ENCODE assay signal across 8 cellular contexts in the genomic region with DNA sequence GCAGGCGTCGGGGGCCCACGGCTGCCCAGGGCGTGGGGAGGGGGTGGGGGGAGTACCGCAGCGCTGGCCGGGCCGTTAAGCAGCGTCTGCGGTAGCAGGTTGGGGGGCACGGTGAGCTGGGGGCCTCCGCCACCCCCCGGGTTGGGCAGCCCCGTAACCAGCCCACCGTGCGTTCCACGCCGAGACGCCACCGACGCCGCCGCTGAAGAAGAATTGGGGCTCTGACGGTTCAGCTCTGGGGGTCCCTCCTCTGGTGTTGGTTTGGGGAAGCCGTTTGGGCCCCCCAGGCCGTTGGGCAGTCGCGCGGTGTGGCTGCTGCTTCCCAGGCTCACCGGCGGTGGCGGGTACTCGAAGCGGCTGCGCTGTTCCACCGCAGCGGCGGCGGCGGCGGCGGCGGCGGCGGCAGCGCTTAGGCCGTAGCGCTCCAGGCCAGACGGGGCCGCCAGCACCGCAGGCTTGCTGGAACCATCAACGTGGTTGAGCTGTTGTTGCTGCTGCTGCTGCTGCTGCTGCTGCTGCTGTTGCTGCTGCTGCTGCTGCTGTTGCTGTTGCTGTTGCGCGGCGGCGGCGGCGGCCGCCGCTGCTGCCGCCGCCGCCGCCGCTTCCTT. TPM values are rescaled to one million over a fixed set of nuclear protein-coding genes. Genes with fewer than 3 reads are reported as not detected.
A peak's percentile ranks its signal among the peaks of the same experiment; 100 is the strongest.
DNase-seq lines count a peak whose midpoint lies in the region; ATAC-seq lines count a peak whose summit lies in the region.

No MANE protein-coding gene starts in this region.

- peak overlapping the region; percentile 54 to 92 (median 83) for H3K4me3 Mint-ChIP-seq in CD4-positive, CD25-positive, alpha-beta regulatory T cell
- peak overlapping the region in 9 of 10 donors; percentile 74 to 98 (median 83) for H3K4me3 Mint-ChIP-seq in naive thymus-derived CD8-positive, alpha-beta T cell

- H3K9me3 Mint-ChIP-seq in CD4-positive, CD25-positive, alpha-beta regulatory T cell = peaks cover 0 to 2% (median 0%) of the 10 kb centered on the region in 7 donors
- H3K9me3 Mint-ChIP-seq in naive thymus-derived CD8-positive, alpha-beta T cell = no peaks in the 10 kb centered on the region

- no peak overlapping the region for H3K27ac Mint-ChIP-seq in CD4-positive, CD25-positive, alpha-beta regulatory T cell
- peak overlapping the region in 9 of 10 donors; percentile 66 to 98 (median 93) for H3K27ac Mint-ChIP-seq in naive thymus-derived CD8-positive, alpha-beta T cell

- H3K9me3 ChIP-seq in CD4-positive, CD25-positive, alpha-beta regulatory T cell (ENCODE audit: control insufficient read depth in 2 of 2, low read length in 2 of 2) = no peaks in the 10 kb centered on the region
- no peaks in the 10 kb centered on the region for H3K9me3 ChIP-seq in esophagus (ENCODE audit: control insufficient read depth in 2 of 2, insufficient read depth in 1 of 2, low read depth in 1 of 2, low read length in 1 of 2)

- peaks cover 9% of the 10 kb centered on the region for H3K36me3 Mint-ChIP-seq in CD4-positive, CD25-positive, alpha-beta regulatory T cell
- peaks cover 6 to 22% (median 8%) of the 10 kb centered on the region in 3 donors for H3K36me3 Mint-ChIP-seq in naive thymus-derived CD8-positive, alpha-beta T cell

- no peaks in the 10 kb centered on the region for H3K36me3 ChIP-seq in CD4-positive, CD25-positive, alpha-beta regulatory T cell (ENCODE audit: control insufficient read depth, insufficient read depth, low read length)
- no peaks in the 10 kb centered on the region for H3K36me3 ChIP-seq in esophagus (ENCODE audit: control insufficient read depth in 2 of 2, insufficient read depth in 2 of 2, low read length in 1 of 2)

- peaks cover 74% of the 10 kb centered on the region for H3K4me1 ChIP-seq in CD4-positive, CD25-positive, alpha-beta regulatory T cell (ENCODE audit: control insufficient read depth, insufficient read depth, low read length, poor library complexity, severe bottlenecking)
- H3K4me1 ChIP-seq in esophagus (ENCODE audit: control insufficient read depth in 2 of 2, insufficient read depth in 2 of 2, low read length in 1 of 2) = peaks cover 0 to 19% of the 10 kb centered on the region in 2 donors

- H3K27me3 Mint-ChIP-seq in CD4-positive, CD25-positive, alpha-beta regulatory T cell = peaks cover 14% of the 10 kb centered on the region
- H3K27me3 Mint-ChIP-seq in naive thymus-derived CD8-positive, alpha-beta T cell = peaks cover 0 to 3% (median 0%) of the 10 kb centered on the region in 5 donors

- POLR2A ChIA-PET in naive thymus-derived CD8-positive, alpha-beta T cell (lab: Charles Lee) = interaction anchor here (1.1 to 12.3 kb wide), 19 partner anchors 9 to 122 kb away, joined by 3 to 309 read pairs (median 8); no protein-coding TSS in a partner anchor

- no peak overlapping the region for H3K4me3 ChIP-seq in CD4-positive, CD25-positive, alpha-beta regulatory T cell (ENCODE audit: low read depth, low read length)
- peak overlapping the region; percentile 69 to 86 for H3K4me3 ChIP-seq in esophagus (ENCODE audit: low read depth in 1 of 2, low read length in 2 of 2)

- DNase-seq in CD4-positive, CD25-positive, alpha-beta regulatory T cell = peak; percentile 48 to 71 (median 63)
- DNase-seq in MV-4-11 (lab: John Stamatoyannopoulos, UW) = peak; percentile 47
- DNase-seq in activated CD8-positive, alpha-beta memory T cell treated with anti-CD3 and anti-CD28 coated beads, Interleukin-2, amount 50 U/mL, for 4 hours = peak; percentile 56
- peak; percentile 43 to 78 (median 60) for DNase-seq in naive thymus-derived CD8-positive, alpha-beta T cell
- DNase-seq in islet precursor cell = no peak
- no peak for DNase-seq in HPDE6-E6E7 (ENCODE audit: extremely low spot score)

- H3K27ac ChIP-seq in CD4-positive, CD25-positive, alpha-beta regulatory T cell (ENCODE audit: insufficient read depth, low read length, poor library complexity, severe bottlenecking) = peak overlapping the region; percentile 95
- peak overlapping the region; percentile 99 to 100 for H3K27ac ChIP-seq in esophagus (ENCODE audit: low read depth in 2 of 2, low read length in 1 of 2)

- ATAC-seq in CD4-positive, CD25-positive, alpha-beta regulatory T cell (ENCODE audit: low read depth in 2 of 2) = peak; percentile 29 to 41
- ATAC-seq in GM19455 (IDR thresholded peaks at IDR 0.05; ENCODE audit: unreplicated experiment) = peak; percentile 18
- ATAC-seq in naive thymus-derived CD8-positive, alpha-beta T cell = peak; percentile 37 to 41

- H3K4me1 Mint-ChIP-seq in CD4-positive, CD25-positive, alpha-beta regulatory T cell = peaks cover 27 to 76% (median 47%) of the 10 kb centered on the region in 4 donors
- peaks cover 26 to 67% (median 62%) of the 10 kb centered on the region in 4 donors for H3K4me1 Mint-ChIP-seq in naive thymus-derived CD8-positive, alpha-beta T cell

- no peaks in the 10 kb centered on the region for H3K27me3 ChIP-seq in CD4-positive, CD25-positive, alpha-beta regulatory T cell (ENCODE audit: control insufficient read depth, insufficient read depth, low read length)
- H3K27me3 ChIP-seq in esophagus (ENCODE audit: control insufficient read depth in 1 of 2, insufficient read depth in 2 of 2, low read length in 2 of 2) = no peaks in the 10 kb centered on the region

- WGBS in esophagus, 2 donors = 0 to 2% methylated on average over 42 to 65 of the region's 65 CpGs

RNA-seq across cellular contexts. Expression of a gene that starts 1.5 kb away (rescaled TPM):
- 48.9 TPM for total RNA-seq in CD4-positive, CD25-positive, alpha-beta regulatory T cell
- polyA plus RNA-seq in CD4-positive, CD25-positive, alpha-beta regulatory T cell = 1 to 10 TPM; 2.2 to 6.7 (median 4.0) TPM
- polyA plus RNA-seq in esophagus = 1 to 10 TPM; 3.5 to 9.5 TPM
- total RNA-seq in naive thymus-derived CD8-positive, alpha-beta T cell = 10 to 100 TPM; 24.6 to 26.5 TPM
- 1 to 10 TPM; 1.9 to 3.3 (median 3.2) TPM for polyA plus RNA-seq in naive thymus-derived CD8-positive, alpha-beta T cell

Comparison
In these comparisons a context has a peak if more than half of its experiments do, and no peak if none do; other contexts are left out.
1. DNase-seq: peak in CD4-positive, CD25-positive, alpha-beta regulatory T cell (3 of 3), MV-4-11 (single experiment), activated CD8-positive, alpha-beta memory T cell treated with anti-CD3 and anti-CD28 coated beads, Interleukin-2, amount 50 U/mL, for 4 hours (single experiment) and naive thymus-derived CD8-positive, alpha-beta T cell (10 of 10); none in islet precursor cell (single experiment) and HPDE6-E6E7 (single experiment).
2. H3K27ac Mint-ChIP-seq: peak in naive thymus-derived CD8-positive, alpha-beta T cell (9 of 10); none in CD4-positive, CD25-positive, alpha-beta regulatory T cell (0 of 3).
3. Peak in every context shown above with its lines, with median percentiles within 50 percentile points of each other: ATAC-seq.